Comparison of ENCODE assay signal across 8 cellular contexts in genomic region chr19:3556423-3556977, GRCh38. TPM values are rescaled to one million over a fixed set of nuclear protein-coding genes. Genes with fewer than 3 reads are reported as not detected.
A peak's percentile ranks its signal among the peaks of the same experiment; 100 is the strongest.
DNase-seq lines count a peak whose midpoint lies in the region; ATAC-seq and TF ChIP-seq lines count a peak whose summit lies in the region.

No MANE protein-coding gene starts in this region.

- no CpG with 5 or more reads among the region's 9 CpGs for WGBS in iPS DF 6.9 (ENCODE audit: insufficient coverage, insufficient read length)
- 17 to 40% (median 25%) methylated on average over 7 to 9 of the region's 9 CpGs for WGBS in spleen, 5 donors

- TF ChIP-seq CTCF in HEK293 (tag by site-specific recombination; IDR thresholded peaks at IDR 0.05) (no peak), spleen (IDR thresholded peaks at IDR 0.05 in 8 of 11, conservative IDR thresholded peaks at IDR 0.05 in 3 of 11) (no peak)

- H3K27me3 Mint-ChIP-seq in activated CD4-positive, alpha-beta memory T cell treated with anti-CD3 and anti-CD28 coated beads for 36 hours = no peaks in the 10 kb centered on the region

- H3K27me3 ChIP-seq in iPS DF 6.9 (ENCODE audit: control insufficient read depth, insufficient read depth, low read length) (no peaks in the 10 kb centered on the region), spleen (replicated peaks in 1 of 7) (no peaks in the 10 kb centered on the region)

- H3K4me1 Mint-ChIP-seq in activated CD4-positive, alpha-beta memory T cell treated with anti-CD3 and anti-CD28 coated beads for 36 hours (ENCODE audit: low read depth) = peaks cover 43% of the 10 kb centered on the region

- no peaks in the 10 kb centered on the region; a peak in 1 of 3 replicates for H3K36me3 ChIP-seq in HEK293 (ENCODE audit: control insufficient read depth in 2 of 2, insufficient read depth in 1 of 2, low read length in 2 of 2)
- no peaks in the 10 kb centered on the region; the same call in 1 of the 2 replicates for H3K36me3 ChIP-seq in iPS DF 6.9 (ENCODE audit: control insufficient read depth, insufficient read depth, low read length)
- peaks cover 0 to under 1% (median 0%) of the 10 kb centered on the region in 6 donors for H3K36me3 ChIP-seq in spleen

- H3K27ac ChIP-seq in HEK293 (ENCODE audit: extremely low read depth, low read depth, low read length) = peak overlapping the region; percentile 42; the same call in 1 of the 2 replicates
- H3K27ac ChIP-seq in iPS DF 6.9 (ENCODE audit: low read length) = no peak overlapping the region
- H3K27ac ChIP-seq in spleen = peak overlapping the region in 7 of 8 donors; percentile 41 to 90 (median 85)

- H3K9me3 ChIP-seq in HEK293 (ENCODE audit: control insufficient read depth, insufficient read depth, low read depth, low read length) = no peaks in the 10 kb centered on the region
- no peaks in the 10 kb centered on the region for H3K9me3 ChIP-seq in iPS DF 6.9 (ENCODE audit: control insufficient read depth, insufficient read depth, low read length)
- no peaks in the 10 kb centered on the region for H3K9me3 ChIP-seq in spleen

- peak overlapping the region; percentile 87 for H3K4me3 Mint-ChIP-seq in activated CD4-positive, alpha-beta memory T cell treated with anti-CD3 and anti-CD28 coated beads for 36 hours

- POLR2A ChIA-PET in HEK293 (lab: Yijun Ruan, JAX) = interaction anchor here (0.6 to 1.4 kb wide), 5 partner anchors 11 to 20 kb away, joined by 3 to 7 read pairs (median 3); no protein-coding TSS in a partner anchor
- POLR2A ChIA-PET in activated CD4-positive, alpha-beta memory T cell treated with anti-CD3 and anti-CD28 coated beads for 36 hours (lab: Charles Lee) = interaction anchor here (2.2 kb wide), 1 partner anchor 11 kb away, joined by 9 read pairs; no protein-coding TSS in a partner anchor

- 0 out of 2 replicates have a peak, but pooled peaks cover 2% of the 10 kb centered on the region for H3K4me1 ChIP-seq in HEK293 (ENCODE audit: control insufficient read depth, insufficient read depth, low read length)
- H3K4me1 ChIP-seq in iPS DF 6.9 (ENCODE audit: control insufficient read depth, insufficient read depth, low read length) = 0 out of 2 replicates have a peak, but pooled peaks cover 2% of the 10 kb centered on the region
- peaks cover 43 to 89% (median 67%) of the 10 kb centered on the region in 6 donors for H3K4me1 ChIP-seq in spleen

- H3K4me3 ChIP-seq in HEK293 (ENCODE audit: low read depth, low read length) (peak overlapping the region; percentile 85), iPS DF 6.9 (ENCODE audit: low read length) (peak overlapping the region; percentile 88), spleen (peak overlapping the region; percentile 81 to 99 (median 92))

- H3K27ac Mint-ChIP-seq in activated CD4-positive, alpha-beta memory T cell treated with anti-CD3 and anti-CD28 coated beads for 36 hours = peak overlapping the region; percentile 76

- intact Hi-C loops in activated CD4-positive, alpha-beta memory T cell treated with anti-CD3 and anti-CD28 coated beads for 36 hours (cut with micrococcal nuclease) = loop anchor here (2.0 to 5.0 kb wide), 2 partner anchors 50 to 71 kb away; partner anchors contain the start of genes CACTIN and FZR1
- intact Hi-C loops in spleen (cut with DNase I; ENCODE audit: low total_unique reads) = loop anchor here (10.0 kb wide), 1 partner anchor 58 kb away; no protein-coding TSS in a partner anchor

- H3K9me3 Mint-ChIP-seq in activated CD4-positive, alpha-beta memory T cell treated with anti-CD3 and anti-CD28 coated beads for 36 hours = no peaks in the 10 kb centered on the region

- ATAC-seq in GM21447 (IDR thresholded peaks at IDR 0.05; ENCODE audit: unreplicated experiment) (no peak), HG02852 (IDR thresholded peaks at IDR 0.05; ENCODE audit: unreplicated experiment) (no peak)

- peak; percentile 22 for DNase-seq in activated CD4-positive, alpha-beta memory T cell treated with anti-CD3 and anti-CD28 coated beads for 36 hours
- DNase-seq in iPS DF 6.9 (ENCODE audit: low read depth, low spot score) (no peak), spleen (peak; percentile 76), HT-29 (ENCODE audit: low spot score) (no peak), NCI-H2107 treated with DMSO at 0.1 percent for 48 hours (lab: John Stamatoyannopoulos, UW; ENCODE audit: unreplicated experiment) (no peak)

- H3K36me3 Mint-ChIP-seq in activated CD4-positive, alpha-beta memory T cell treated with anti-CD3 and anti-CD28 coated beads for 36 hours = no peaks in the 10 kb centered on the region

- CTCF ChIA-PET in HEK293 (lab: Yijun Ruan, JAX) = interaction anchor here (0.6 to 1.5 kb wide), 5 partner anchors 10 to 584 kb away, joined by 3 to 5 read pairs (median 4); no protein-coding TSS in a partner anchor
- CTCF ChIA-PET in activated CD4-positive, alpha-beta memory T cell treated with anti-CD3 and anti-CD28 coated beads for 36 hours (lab: Charles Lee) = interaction anchor here (0.6 to 4.0 kb wide), 9 partner anchors 10 to 584 kb away, joined by 3 to 39 read pairs (median 4); partner anchors contain the start of genes DOHH and GIPC3

- no peak for TF ChIP-seq POLR2A in spleen (IDR thresholded peaks at IDR 0.05)

TF ChIP-seq in HEK293, 187 proteins besides CTCF, POLR2A, EP300 and RAD21 (continues in another document):
- TF ChIP-seq ZBTB6 (tag by site-specific recombination; IDR thresholded peaks at IDR 0.05) (no peak), ZBTB1 (tag by site-specific recombination; IDR thresholded peaks at IDR 0.05) (no peak), ELK4 (IDR thresholded peaks at IDR 0.05; ENCODE audit: borderline replicate concordance, low read depth, low read length) (no peak), EGR2 (tag by site-specific recombination; IDR thresholded peaks at IDR 0.05; ENCODE audit: low read depth) (0 out of 2 replicates have a peak, but pooled peaks have one; percentile 20), ZNF184 (tag by site-specific recombination; IDR thresholded peaks at IDR 0.05) (no peak), ZNF341 (tag by site-specific recombination; IDR thresholded peaks at IDR 0.05; ENCODE audit: low read depth) (peak; percentile 84)

RNA-seq across cellular contexts. Expression of gene MFSD12, which starts 0.9 kb away (rescaled TPM):
- 10 to 100 TPM; 50.6 to 54.2 TPM for total RNA-seq in activated CD4-positive, alpha-beta memory T cell treated with anti-CD3 and anti-CD28 coated beads for 36 hours
- 100 to 1,000 TPM in 3 of 7 donors, 10 to 100 TPM in 4; 62.8 to 131 (median 98.6) TPM for total RNA-seq in spleen
- polyA plus RNA-seq in spleen = 10 to 100 TPM; 31.0 to 63.9 (median 37.6) TPM
- total RNA-seq in HT-29 (2014; rRNA removed; shearing (Covaris generic)) = 177 and 185 TPM in 2 replicates

RNA-seq across cellular contexts. Expression of gene HMG20B, which starts 16.2 kb away (rescaled TPM):
- 10 to 100 TPM; 68.1 to 78.5 TPM for total RNA-seq in activated CD4-positive, alpha-beta memory T cell treated with anti-CD3 and anti-CD28 coated beads for 36 hours
- total RNA-seq in spleen = 10 to 100 TPM; 49.4 to 74.1 (median 62.8) TPM
- polyA plus RNA-seq in spleen = 10 to 100 TPM; 52.4 to 82.2 (median 71.4) TPM
- total RNA-seq in HT-29 (2014; rRNA removed; shearing (Covaris generic)) = 120 and 152 TPM in 2 replicates

RNA-seq across cellular contexts. Expression of gene TEKTIP1, which starts 17.5 kb away (rescaled TPM):
- total RNA-seq in activated CD4-positive, alpha-beta memory T cell treated with anti-CD3 and anti-CD28 coated beads for 36 hours = 1 to 10 TPM; 1.1 to 1.8 TPM
- 1 to 10 TPM in 6 of 7 donors, not detected in 1; 2.7 to 7.4 (median 4.8) TPM for total RNA-seq in spleen
- 1 to 10 TPM; 1.2 to 1.5 (median 1.2) TPM for polyA plus RNA-seq in spleen
- not detected in 2 replicates for total RNA-seq in HT-29 (2014; rRNA removed; shearing (Covaris generic))

RNA-seq across cellular contexts. Expression of gene GIPC3, which starts 28.8 kb away (rescaled TPM):
- under 1 TPM; 0.19 to 0.26 TPM for total RNA-seq in activated CD4-positive, alpha-beta memory T cell treated with anti-CD3 and anti-CD28 coated beads for 36 hours
- total RNA-seq in spleen = 1 to 10 TPM; 3.4 to 9.2 (median 5.4) TPM
- 1 to 10 TPM in 1 of 3 donors, under 1 TPM in 2; 0.80 to 2.3 (median 0.96) TPM for polyA plus RNA-seq in spleen
- total RNA-seq in HT-29 (2014; rRNA removed; shearing (Covaris generic)) = not detected in 2 replicates

RNA-seq across cellular contexts. Expression of gene TBXA2R, which starts 50.2 kb away (rescaled TPM):
- total RNA-seq in activated CD4-positive, alpha-beta memory T cell treated with anti-CD3 and anti-CD28 coated beads for 36 hours = under 1 TPM; 0.31 to 0.36 TPM
- 10 to 100 TPM in 5 of 7 donors, 1 to 10 TPM in 2; 8.7 to 16.1 (median 11.6) TPM for total RNA-seq in spleen
- 1 to 10 TPM; 2.1 to 4.4 (median 3.8) TPM for polyA plus RNA-seq in spleen
- total RNA-seq in HT-29 (2014; rRNA removed; shearing (Covaris generic)) = not detected in 2 replicates

Comparison
In these comparisons a context has a peak if more than half of its experiments do, and no peak if none do; other contexts are left out.
1. DNase-seq: peak in activated CD4-positive, alpha-beta memory T cell treated with anti-CD3 and anti-CD28 coated beads for 36 hours (single experiment) and spleen (single experiment); none in iPS DF 6.9 (single experiment), HT-29 (single experiment) and NCI-H2107 treated with DMSO at 0.1 percent for 48 hours (single experiment).
2. Peak in every context shown above with its lines, with median percentiles within 50 percentile points of each other: H3K4me3 ChIP-seq.